Comparison of ENCODE assay signal across 8 cellular contexts in genomic region chr15:73996267-73996666, GRCh38. TPM values are rescaled to one million over a fixed set of nuclear protein-coding genes. Genes with fewer than 3 reads are reported as not detected.
DNase-seq lines count a peak whose midpoint lies in the region; ATAC-seq and TF ChIP-seq lines count a peak whose summit lies in the region.

No MANE protein-coding gene starts in this region.

- H3K36me3 ChIP-seq in right atrium auricular region = peaks cover 10% of the 10 kb centered on the region
- peaks cover 4% of the 10 kb centered on the region for H3K36me3 ChIP-seq in muscle layer of colon (ENCODE audit: insufficient read depth, low read length)
- peaks cover 0 to 17% of the 10 kb centered on the region in 2 donors for H3K36me3 ChIP-seq in vagina

- H3K4me1 Mint-ChIP-seq in brain = peaks cover 73% of the 10 kb centered on the region

- H3K9me3 ChIP-seq in right atrium auricular region (no peaks in the 10 kb centered on the region), muscle layer of colon (ENCODE audit: low read length) (no peaks in the 10 kb centered on the region), vagina (no peaks in the 10 kb centered on the region)

- peak overlapping the region in 3 of 5 experiments; percentile 97 to 98 (median 98) for H3K27ac Mint-ChIP-seq in brain

- no peak for ATAC-seq in left ventricle myocardium superior
- ATAC-seq in HG02759 (IDR thresholded peaks at IDR 0.05; ENCODE audit: unreplicated experiment) = no peak

- no peaks in the 10 kb centered on the region for H3K9me3 Mint-ChIP-seq in brain

- intact Hi-C loops in left ventricle myocardium superior (cut with micrococcal nuclease) (no loop called here), vagina (cut with DNase I) (no loop called here)

- DNase-seq in right atrium auricular region (ENCODE audit: low spot score) (no peak), left ventricle myocardium superior (no peak), vagina (ENCODE audit: extremely low spot score in 2 of 2) (no peak), SHP77 (lab: John Stamatoyannopoulos, UW) (no peak)
- no peak for DNase-seq in activated CD4-positive, CD25-positive, alpha-beta regulatory T cell treated with anti-CD3 and anti-CD28 coated beads, Interleukin-2, amount 50 U/mL, for 72 hours

- no peak for TF ChIP-seq POLR2A in vagina (IDR thresholded peaks at IDR 0.05)

- no peak for TF ChIP-seq CTCF in right atrium auricular region (IDR thresholded peaks at IDR 0.05)
- no peak for TF ChIP-seq CTCF in brain (conservative IDR thresholded peaks at IDR 0.05)
- no peak for TF ChIP-seq CTCF in vagina (IDR thresholded peaks at IDR 0.05)

- peak overlapping the region; percentile 36 for H3K9ac ChIP-seq in muscle layer of colon (ENCODE audit: low read length)

- H3K27me3 ChIP-seq in right atrium auricular region (no peaks in the 10 kb centered on the region), muscle layer of colon (ENCODE audit: control insufficient read depth in 1 of 2, insufficient read depth in 2 of 2, low read length in 2 of 2) (no peaks in the 10 kb centered on the region), vagina (no peaks in the 10 kb centered on the region)

- peak overlapping the region; percentile 92 to 99 (median 96) for H3K4me3 Mint-ChIP-seq in brain

- H3K4me1 ChIP-seq in right atrium auricular region (peaks cover 0 to 79% of the 10 kb centered on the region in 2 donors), muscle layer of colon (ENCODE audit: insufficient read depth, low read length) (peaks cover 68% of the 10 kb centered on the region), vagina (peaks cover 80% of the 10 kb centered on the region)

- H3K27me3 Mint-ChIP-seq in brain = peaks cover 18% of the 10 kb centered on the region

- peak overlapping the region; percentile 57 to 97 for H3K27ac ChIP-seq in right atrium auricular region
- peak overlapping the region; percentile 19 for H3K27ac ChIP-seq in muscle layer of colon (ENCODE audit: low read depth, low read length)
- peak overlapping the region; percentile 96 for H3K27ac ChIP-seq in vagina

- peaks cover 11% of the 10 kb centered on the region for H3K36me3 Mint-ChIP-seq in brain

- H3K4me3 ChIP-seq in right atrium auricular region = peak overlapping the region; percentile 72 to 92
- peak overlapping the region in 1 of 2 donors; percentile 97 for H3K4me3 ChIP-seq in muscle layer of colon (ENCODE audit: low read depth in 1 of 2, low read length in 2 of 2)
- H3K4me3 ChIP-seq in vagina = peak overlapping the region; percentile 86 to 95

RNA-seq across cellular contexts. Expression of gene PML, which starts 1.8 kb away (rescaled TPM):
- total RNA-seq in right atrium auricular region (10 to 100 TPM; 27.3 to 36.1 TPM), left ventricle myocardium superior (20.8 TPM), vagina (107 TPM)
- 37.7 TPM for polyA plus RNA-seq in brain (ENCODE audit: insufficient read depth, low read depth, low replicate concordance)

RNA-seq across cellular contexts. Expression of gene STOML1, which starts 4.2 kb away (rescaled TPM):
- total RNA-seq in right atrium auricular region (10 to 100 TPM; 11.8 to 23.5 TPM), left ventricle myocardium superior (26.9 TPM), vagina (15.0 TPM)
- polyA plus RNA-seq in brain (ENCODE audit: insufficient read depth, low read depth, low replicate concordance) = 40.5 TPM

Comparison
In these comparisons a context has a peak if more than half of its experiments do, and no peak if none do; other contexts are left out.
1. H3K27ac ChIP-seq: peak in every context shown above with its lines; median percentile 96 in vagina; 77 in right atrium auricular region; 19 in muscle layer of colon.